In the genomic region with DNA sequence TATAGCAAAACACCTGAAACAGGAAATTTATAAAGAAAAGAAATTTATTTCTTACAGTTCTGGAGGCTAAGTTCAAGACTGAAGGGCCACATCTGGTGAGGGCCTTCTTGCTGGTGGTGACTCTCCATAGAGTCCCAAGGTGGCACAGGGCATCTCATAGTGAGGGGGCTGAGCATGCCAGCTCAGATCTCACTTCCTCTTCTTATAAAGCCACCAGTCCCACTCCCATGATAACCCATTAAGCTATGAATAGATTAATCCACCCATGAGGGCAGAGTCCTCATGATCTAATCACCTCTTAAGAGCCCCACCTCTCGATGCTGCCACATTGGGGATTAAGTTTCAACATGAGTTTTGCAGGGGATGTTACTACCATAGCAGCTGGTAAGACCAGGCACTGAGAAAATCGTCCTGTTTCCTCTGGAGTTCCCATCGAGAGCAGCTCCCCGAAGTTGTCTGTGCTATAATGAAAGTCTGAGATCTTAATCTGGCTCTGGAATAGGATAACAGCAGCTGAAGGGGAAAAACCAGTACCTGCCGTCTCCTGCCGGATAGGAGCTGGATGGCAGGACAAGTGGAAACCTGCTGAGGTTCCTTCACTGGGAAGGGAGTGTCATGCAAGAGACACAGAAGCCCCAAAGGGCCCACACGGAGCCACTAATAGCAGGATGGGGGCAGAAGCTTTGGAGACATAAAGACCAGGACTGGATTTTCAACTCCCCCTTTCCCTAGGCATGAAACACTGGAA, we compare ENCODE assay signal across 22 cellular contexts.
DNase-seq lines count a peak whose midpoint lies in the region; ATAC-seq, FAIRE-seq and TF ChIP-seq lines count a peak whose summit lies in the region.
"Had no signal": no experiment of that assay in that cellular context is flagged by ENCODE, and none has a peak within 500 bp of the region (broad histone marks: within the 10 kb centered on the region; RNA-seq: fewer than 3 reads in every experiment).

No MANE protein-coding gene starts in this region.

- DNase-seq in DMS153 (lab: John Stamatoyannopoulos, UW) (peak; percentile 10), DMS153 treated with DMSO at 0.1 percent for 48 hours (lab: John Stamatoyannopoulos, UW; ENCODE audit: unreplicated experiment) (no peak), D721Med (ENCODE audit: insufficient read length, low spot score) (no peak), NCI-H524 (lab: John Stamatoyannopoulos, UW) (peak; percentile 97 to 99), testis (no peak), tibial artery (no peak), HuH-7 (ENCODE audit: low spot score) (no peak)
- DNase-seq: activated CD4-positive, alpha-beta T cell treated with anti-CD3 and anti-CD28 coated beads, Interleukin-2, amount 50 U/mL, for 48 hours; activated CD4-positive, CD25-positive, alpha-beta regulatory T cell; activated effector memory CD4-positive, alpha-beta T cell treated with anti-CD3 and anti-CD28 coated beads, Interleukin-2, amount 50 U/mL, for 16 hours; COR-L47; effector memory CD4-positive, alpha-beta T cell; esophagus squamous epithelium; GM23248; Kasumi-1; NCI-H1092; NCI-H2081; stimulated activated CD4-positive, alpha-beta T cell treated with anti-CD3 and anti-CD28 coated beads, Interleukin-2, amount 100 ng/mL, for 48 hours; stimulated activated naive CD4-positive, alpha-beta T cell treated with Interleukin-2 at 50 U/mL for 16 hours had no signal

- H3K27me3 ChIP-seq in testis (no peaks in the 10 kb centered on the region), tibial artery (peaks cover 0 to 39% of the 10 kb centered on the region in 2 donors)

- H3K27ac ChIP-seq in testis, result no peak overlapping the region
- H3K27ac ChIP-seq in tibial artery, result no peak overlapping the region
- H3K27ac ChIP-seq: 22Rv1, esophagus squamous epithelium, GM23248 had no signal

- ATAC-seq in esophagus mucosa, result peak; percentile 70

- H3K4me3 ChIP-seq in testis (no peak overlapping the region), tibial artery (no peak overlapping the region)
- H3K4me3 ChIP-seq: esophagus squamous epithelium, GM23248 had no signal

- H3K36me3 ChIP-seq in testis (ENCODE audit: low read depth, missing control alignments) (no peaks in the 10 kb centered on the region), tibial artery (no peaks in the 10 kb centered on the region)
- H3K36me3 ChIP-seq: esophagus squamous epithelium had no signal

- H3K9me3 ChIP-seq in testis, result no peaks in the 10 kb centered on the region
- no peaks in the 10 kb centered on the region for H3K9me3 ChIP-seq in tibial artery
- H3K9me3 ChIP-seq: esophagus squamous epithelium had no signal

- TF ChIP-seq CTCF in D721Med (IDR thresholded peaks at IDR 0.05; ENCODE audit: insufficient read depth, missing control alignments) (no peak), testis (IDR thresholded peaks at IDR 0.05) (no peak), tibial artery (IDR thresholded peaks at IDR 0.05) (no peak)

- intact Hi-C loops in testis (cut with DNase I; ENCODE audit: low total_unique reads), result no loop called here
- intact Hi-C loops in tibial artery (cut with DNase I; ENCODE audit: low total_unique reads), result no loop called here

- FAIRE-seq in D721Med (lab: Jason Lieb, UNC), result peak; percentile 58
- FAIRE-seq: RCC 7860 had no signal

- no peak for TF ChIP-seq POLR2A in testis (IDR thresholded peaks at IDR 0.05)

- no peaks in the 10 kb centered on the region for H3K4me1 ChIP-seq in testis
- no peaks in the 10 kb centered on the region for H3K4me1 ChIP-seq in tibial artery

- WGBS in testis, 2 donors, result 72 to 74% methylated on average over 7 of the region's 7 CpGs

Comparison
In these comparisons a context has a peak if more than half of its experiments do, and no peak if none do; other contexts are left out.
1. DNase-seq: peak in DMS153 (single experiment) and NCI-H524 (2 of 2); none in DMS153 treated with DMSO at 0.1 percent for 48 hours (single experiment), D721Med (single experiment), testis (single experiment), tibial artery (0 of 2) and HuH-7 (single experiment).